In genomic region chr11:72702842-72703241, GRCh38 we compare ENCODE assay signal across 1 cellular context.
TF ChIP-seq lines count a peak whose summit lies in the region.

No MANE protein-coding gene starts in this region.

TF ChIP-seq in IMR-90, 13 proteins besides CTCF, POLR2A, EP300 and RAD21 (continued from another document):
- TF ChIP-seq ELK1 (IDR thresholded peaks at IDR 0.05; ENCODE audit: borderline replicate concordance, low read depth, low read length) (no peak), RCOR1 (IDR thresholded peaks at IDR 0.05; ENCODE audit: insufficient replicate concordance, low read length) (no peak), USF2 (IDR thresholded peaks at IDR 0.05; ENCODE audit: low read depth, low read length) (no peak), MAFK (IDR thresholded peaks at IDR 0.05; ENCODE audit: low read depth, low read length) (no peak), MAZ (IDR thresholded peaks at IDR 0.05; ENCODE audit: borderline replicate concordance, low read depth, low read length) (no peak), RFX5 (IDR thresholded peaks at IDR 0.05; ENCODE audit: low read depth, low read length) (no peak), CHD1 (IDR thresholded peaks at IDR 0.05; ENCODE audit: low read depth, low read length) (no peak), CEBPB (IDR thresholded peaks at IDR 0.05; ENCODE audit: low read depth, low read length) (no peak), SMC3 (IDR thresholded peaks at IDR 0.05; ENCODE audit: low read depth, low read length) (no peak), NFE2L2 (IDR thresholded peaks at IDR 0.05; ENCODE audit: low read depth, low read length) (no peak)
